8 cellular contexts compared by ENCODE assay signal in genomic region chr1:200139661-200140250, GRCh38.
DNase-seq lines count a peak whose midpoint lies in the region; ATAC-seq and TF ChIP-seq lines count a peak whose summit lies in the region.

No MANE protein-coding gene starts in this region.

- H3K9me2 ChIP-seq in PC-3 (replicated peaks; ENCODE audit: low read length) = no peaks in the 10 kb centered on the region

- CTCF ChIA-PET in MCF 10A (lab: Yijun Ruan, JAX) = interaction anchor here (0.6 to 6.0 kb wide), 61 partner anchors 9 to 1331 kb away, joined by 3 to 41 read pairs (median 4); no protein-coding TSS in a partner anchor
- CTCF ChIA-PET in PC-3 (lab: Charles Lee) = interaction anchor here (0.6 kb wide), 1 partner anchor 349 kb away, joined by 3 read pairs; no protein-coding TSS in a partner anchor

- no peaks in the 10 kb centered on the region for H3K27me3 Mint-ChIP-seq in MCF 10A (ENCODE audit: insufficient read depth, unreplicated experiment)
- H3K27me3 Mint-ChIP-seq in effector memory CD8-positive, alpha-beta T cell = no peaks in the 10 kb centered on the region
- peaks cover 0 to 5% (median 0%) of the 10 kb centered on the region in 5 donors for H3K27me3 Mint-ChIP-seq in naive thymus-derived CD8-positive, alpha-beta T cell

- no peaks in the 10 kb centered on the region for H3K4me1 Mint-ChIP-seq in MCF 10A (ENCODE audit: insufficient read depth, unreplicated experiment)
- peaks cover 0 to 10% of the 10 kb centered on the region in 2 donors for H3K4me1 Mint-ChIP-seq in effector memory CD8-positive, alpha-beta T cell (ENCODE audit: low read depth in 2 of 2)
- H3K4me1 Mint-ChIP-seq in naive thymus-derived CD8-positive, alpha-beta T cell = no peaks in the 10 kb centered on the region

- BruUV-seq in MCF 10A (replicated peaks; lab: Mats Ljungman, UMichigan) (no TSS peak), PC-3 (replicated peaks; lab: Mats Ljungman, UMichigan) (no TSS peak)

- no peak overlapping the region for H2AFZ ChIP-seq in PC-3 (ENCODE audit: low read length)

- ATAC-seq in GM21526 (IDR thresholded peaks at IDR 0.05; ENCODE audit: low FRiP score, unreplicated experiment) = peak; percentile 77
- peak; percentile 100 for ATAC-seq in PC-3
- peak; percentile 80 for ATAC-seq in effector memory CD8-positive, alpha-beta T cell (replicated peaks)
- ATAC-seq in naive thymus-derived CD8-positive, alpha-beta T cell = peak; percentile 60 to 76

- TF ChIP-seq POLR2A in breast epithelium (IDR thresholded peaks at IDR 0.05) = no peak

- intact Hi-C loops in MCF 10A (cut with micrococcal nuclease) (loop anchor here (1.0 to 2.0 kb wide), 5 partner anchors 137 to 455 kb away; no protein-coding TSS in a partner anchor), breast epithelium (cut with DNase I; ENCODE audit: low total_unique reads) (no loop called here), PC-3 (cut with micrococcal nuclease) (loop anchor here (1.0 to 5.0 kb wide), 8 partner anchors 40 to 455 kb away; no protein-coding TSS in a partner anchor)

- H4K20me1 ChIP-seq in PC-3 (ENCODE audit: low read length) = no peaks in the 10 kb centered on the region

- H3K27ac Mint-ChIP-seq in MCF 10A (ENCODE audit: low read depth, unreplicated experiment) = no peak overlapping the region
- H3K27ac Mint-ChIP-seq in effector memory CD8-positive, alpha-beta T cell = no peak overlapping the region
- peak overlapping the region in 1 of 10 donors; percentile 44 for H3K27ac Mint-ChIP-seq in naive thymus-derived CD8-positive, alpha-beta T cell

- H3F3A ChIP-seq in PC-3 (ENCODE audit: low read length, unreplicated experiment) = no peaks in the 10 kb centered on the region

- DNase-seq in MCF 10A (ENCODE audit: unreplicated experiment) = peak; percentile 81
- DNase-seq in breast epithelium (ENCODE audit: low spot score in 2 of 2) = no peak
- DNase-seq in HT1080 (ENCODE audit: low read depth) = peak; percentile 51
- DNase-seq in PC-3 = peak; percentile 93
- DNase-seq in effector memory CD8-positive, alpha-beta T cell = peak; percentile 21 to 31 (median 22)
- peak in 4 of 10 donors; percentile 7 to 45 (median 40) for DNase-seq in naive thymus-derived CD8-positive, alpha-beta T cell
- no peak for DNase-seq in retina

- H3K27me3 ChIP-seq in breast epithelium (no peaks in the 10 kb centered on the region), PC-3 (ENCODE audit: low read length) (no peaks in the 10 kb centered on the region)

- H3K4me3 ChIP-seq in breast epithelium (no peak overlapping the region), PC-3 (ENCODE audit: low read length) (no peak overlapping the region)

- H3K79me2 ChIP-seq in PC-3 (ENCODE audit: low read length) = no peaks in the 10 kb centered on the region

- no peaks in the 10 kb centered on the region for H3K36me3 Mint-ChIP-seq in MCF 10A (ENCODE audit: insufficient read depth, unreplicated experiment)
- peaks cover 3% of the 10 kb centered on the region for H3K36me3 Mint-ChIP-seq in effector memory CD8-positive, alpha-beta T cell (ENCODE audit: insufficient read depth)
- no peaks in the 10 kb centered on the region for H3K36me3 Mint-ChIP-seq in naive thymus-derived CD8-positive, alpha-beta T cell

- no peak overlapping the region for H3K9ac ChIP-seq in PC-3 (ENCODE audit: low read length)

- no peaks in the 10 kb centered on the region for H3K9me3 Mint-ChIP-seq in MCF 10A (ENCODE audit: unreplicated experiment)
- H3K9me3 Mint-ChIP-seq in effector memory CD8-positive, alpha-beta T cell = no peaks in the 10 kb centered on the region
- H3K9me3 Mint-ChIP-seq in naive thymus-derived CD8-positive, alpha-beta T cell = no peaks in the 10 kb centered on the region

- H3K27ac ChIP-seq in breast epithelium (no peak overlapping the region), PC-3 (ENCODE audit: low read length) (no peak overlapping the region)

- H3K36me3 ChIP-seq in breast epithelium (no peaks in the 10 kb centered on the region), PC-3 (ENCODE audit: low read depth, low read length) (no peaks in the 10 kb centered on the region)

- H3K4me2 ChIP-seq in PC-3 (ENCODE audit: low read length) = no peak overlapping the region

- H3K4me1 ChIP-seq in breast epithelium = no peaks in the 10 kb centered on the region
- H3K4me1 ChIP-seq in PC-3 (ENCODE audit: insufficient read depth, low read length) = no peaks in the 10 kb centered on the region

- POLR2A ChIA-PET in MCF 10A (lab: Yijun Ruan, JAX) (interaction anchor here (1.1 to 1.4 kb wide), 2 partner anchors 11 to 349 kb away, joined by 3 read pairs; no protein-coding TSS in a partner anchor), PC-3 (lab: Charles Lee; ENCODE audit: unreplicated experiment) (interaction anchor here (0.6 kb wide), 1 partner anchor 45 kb away, joined by 6 read pairs; no protein-coding TSS in a partner anchor)
- POLR2A ChIA-PET in naive thymus-derived CD8-positive, alpha-beta T cell (lab: Charles Lee) = interaction anchor here (1.5 kb wide), 1 partner anchor 163 kb away, joined by 4 read pairs; no protein-coding TSS in a partner anchor

- H3K4me3 Mint-ChIP-seq in MCF 10A (ENCODE audit: unreplicated experiment) = no peak overlapping the region
- H3K4me3 Mint-ChIP-seq in effector memory CD8-positive, alpha-beta T cell = no peak overlapping the region
- no peak overlapping the region for H3K4me3 Mint-ChIP-seq in naive thymus-derived CD8-positive, alpha-beta T cell

- TF ChIP-seq CTCF in MCF 10A (IDR thresholded peaks at IDR 0.05; ENCODE audit: unreplicated experiment) (peak; percentile 83), breast epithelium (IDR thresholded peaks at IDR 0.05) (peak in 1 of 3 donors; percentile 28), PC-3 (conservative IDR thresholded peaks at IDR 0.05; ENCODE audit: low read depth, low read length) (peak; percentile 100)

- H3K9me3 ChIP-seq in breast epithelium (no peaks in the 10 kb centered on the region), PC-3 (ENCODE audit: low read length) (no peaks in the 10 kb centered on the region)

Comparison
In these comparisons a context has a peak if more than half of its experiments do, and no peak if none do; other contexts are left out.
1. DNase-seq: peak in MCF 10A (single experiment), HT1080 (single experiment), PC-3 (single experiment) and effector memory CD8-positive, alpha-beta T cell (3 of 3); none in breast epithelium (0 of 2) and retina (single experiment).
2. Peak in every context shown above with its lines, with median percentiles within 50 percentile points of each other: ATAC-seq.